Comparison of ENCODE assay signal across 8 cellular contexts in the genomic region with DNA sequence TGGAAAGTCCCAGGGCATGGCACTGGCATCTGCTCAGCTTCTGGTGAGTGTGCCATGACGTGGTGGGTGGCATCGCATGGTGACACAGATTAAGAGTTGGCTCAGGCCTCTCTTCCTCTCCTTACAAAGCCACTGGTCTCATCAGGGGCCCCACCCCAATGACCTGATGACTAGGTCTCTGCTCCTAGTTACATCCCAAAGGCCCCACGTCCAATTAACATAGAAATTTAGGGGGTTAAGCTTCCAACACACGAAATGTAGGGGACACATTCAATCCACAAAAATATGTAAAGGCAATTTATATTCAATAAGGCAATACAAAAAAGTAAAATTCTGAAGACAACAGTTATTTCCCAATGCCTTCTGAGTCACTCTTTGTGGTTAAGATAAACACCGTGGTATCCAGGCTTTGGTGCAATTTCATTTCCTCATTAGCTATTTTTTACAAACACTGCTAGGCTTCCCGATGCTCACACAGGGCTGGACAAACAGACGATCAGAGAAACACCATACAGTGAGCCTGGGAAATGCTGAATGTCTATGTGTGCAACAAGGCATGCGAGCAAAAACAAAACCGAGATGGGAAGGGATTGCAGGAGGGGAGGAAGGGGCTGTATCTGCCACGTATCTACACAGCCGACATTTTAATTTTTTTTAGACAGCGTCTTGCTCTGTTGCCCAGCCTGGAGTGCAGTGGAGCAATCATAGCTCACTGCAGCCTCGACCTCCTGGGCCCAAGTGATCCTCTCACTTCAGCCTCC.
A peak's percentile ranks its signal among the peaks of the same experiment; 100 is the strongest.
DNase-seq lines count a peak whose midpoint lies in the region; ATAC-seq and TF ChIP-seq lines count a peak whose summit lies in the region.

No MANE protein-coding gene starts in this region.

- H3K4me1 ChIP-seq in left lung = peaks cover 22 to 99% of the 10 kb centered on the region in 2 donors
- H3K4me1 ChIP-seq in upper lobe of left lung = peaks cover 60 to 86% (median 71%) of the 10 kb centered on the region in 4 donors

- peak in 2 of 4 donors; percentile 63 to 86 for TF ChIP-seq EP300 in upper lobe of left lung (IDR thresholded peaks at IDR 0.05)

- 49 to 70% methylated on average over 13 of the region's 13 CpGs for WGBS in upper lobe of left lung, 2 donors

- in situ Hi-C loops in astrocyte of the cerebellum (cut with HindIII; ENCODE audit: low sequenced_read_pairs) (no loop called here), GM13977 (cut with MboI; ENCODE audit: low pct_unique_long_range_greater_than_20kb, low sequenced_read_pairs, unreplicated experiment) (loop anchor here (10.0 kb wide), 1 partner anchor 59 kb away; no protein-coding TSS in a partner anchor)

- DNase-seq in RKO (ENCODE audit: low spot score) (peak; percentile 43), astrocyte of the cerebellum (ENCODE audit: low read depth) (peak; percentile 91), left lung (peak; percentile 84 to 86), upper lobe of left lung (peak in 1 of 2 donors; percentile 75), D341Med (ENCODE audit: low spot score) (no peak), GM13977 (ENCODE audit: low spot score) (no peak)

- H3K36me3 ChIP-seq in left lung = peaks cover 0 to 8% of the 10 kb centered on the region in 2 donors
- H3K36me3 ChIP-seq in upper lobe of left lung = peaks cover 0 to 6% (median 2%) of the 10 kb centered on the region in 4 donors

- H3K27ac ChIP-seq in left lung = peak overlapping the region; percentile 77 to 97
- H3K27ac ChIP-seq in upper lobe of left lung = peak overlapping the region; percentile 82 to 89 (median 84)

- TF ChIP-seq CTCF in astrocyte of the cerebellum (IDR thresholded peaks at IDR 0.05; ENCODE audit: low read depth, low read length, missing control alignments) = no peak
- no peak for TF ChIP-seq CTCF in left lung (IDR thresholded peaks at IDR 0.05)
- TF ChIP-seq CTCF in upper lobe of left lung (IDR thresholded peaks at IDR 0.05) = no peak
- TF ChIP-seq CTCF in GM13977 (IDR thresholded peaks at IDR 0.05; ENCODE audit: extremely low read depth, insufficient read depth, missing control alignments) = no peak

- intact Hi-C loops in left lung (cut with DNase I) = loop anchor here in 1 of 2 donors (10.0 kb wide), 1 partner anchor 49 kb away; no protein-coding TSS in a partner anchor

- no peaks in the 10 kb centered on the region for H3K27me3 ChIP-seq in left lung
- no peaks in the 10 kb centered on the region for H3K27me3 ChIP-seq in upper lobe of left lung

- ATAC-seq in GM18498 (IDR thresholded peaks at IDR 0.05; ENCODE audit: unreplicated experiment) (peak; percentile 32), HG02938 (IDR thresholded peaks at IDR 0.05; ENCODE audit: unreplicated experiment) (peak; percentile 33), left lung (peak; percentile 48), upper lobe of left lung (ENCODE audit: low FRiP score in 2 of 2) (peak; percentile 39 to 73)

- H3K4me3 ChIP-seq in astrocyte of the cerebellum (ENCODE audit: low read depth, low read length) (no peak overlapping the region), left lung (no peak overlapping the region), upper lobe of left lung (no peak overlapping the region)

- peak in 1 of 4 donors; percentile 48 for TF ChIP-seq POLR2A in upper lobe of left lung (IDR thresholded peaks at IDR 0.05)

- H3K9me3 ChIP-seq in left lung = no peaks in the 10 kb centered on the region
- H3K9me3 ChIP-seq in upper lobe of left lung = no peaks in the 10 kb centered on the region

Comparison
In these comparisons a context has a peak if more than half of its experiments do, and no peak if none do; other contexts are left out.
1. DNase-seq: peak in RKO (single experiment), astrocyte of the cerebellum (single experiment) and left lung (2 of 2); none in D341Med (single experiment) and GM13977 (single experiment).
2. Peak in every context shown above with its lines, with median percentiles within 50 percentile points of each other: ATAC-seq.